Comparison of ENCODE assay signal across 24 cellular contexts in the genomic region with DNA sequence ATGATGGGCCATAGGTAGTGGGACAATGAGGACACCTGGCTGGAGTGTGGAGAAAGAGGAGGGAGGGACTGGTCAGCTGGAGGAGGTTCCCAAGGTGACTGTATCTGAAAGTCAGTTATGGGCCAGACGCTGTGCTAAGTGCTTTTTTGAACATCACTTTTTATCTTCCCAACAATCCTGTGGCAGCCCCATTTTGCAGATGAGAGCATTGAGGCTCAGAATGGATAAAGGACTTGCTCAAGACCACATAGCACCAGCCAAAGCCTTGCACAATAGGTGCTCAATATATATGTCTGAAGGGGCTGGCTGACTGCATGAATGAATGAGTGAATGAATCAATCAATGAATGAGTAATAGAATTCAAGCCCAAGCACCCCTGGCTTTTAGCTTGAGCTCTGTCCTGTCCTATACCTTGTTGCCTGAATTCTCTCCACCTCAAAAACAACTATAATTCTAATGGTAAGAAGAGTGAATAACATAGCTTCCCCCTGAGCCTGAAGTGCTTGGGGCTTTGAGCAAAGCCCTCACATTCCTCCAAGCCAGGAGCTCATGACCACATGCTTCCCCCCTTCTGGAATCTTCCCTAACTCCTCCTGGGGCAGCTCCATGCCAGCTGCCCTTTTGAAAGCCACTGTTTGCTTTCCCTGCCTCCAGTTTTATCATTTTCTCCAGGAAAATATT.
"Had no signal": no experiment of that assay in that cellular context is flagged by ENCODE, and none has a peak within 500 bp of the region (broad histone marks: within the 10 kb centered on the region; RNA-seq: fewer than 3 reads in every experiment).

No MANE protein-coding gene starts in this region.

- FAIRE-seq: colon, endothelial cell of umbilical vein, pancreas, TTC549 had no signal

- H3K36me3 ChIP-seq: ascending aorta, esophagus muscularis mucosa, gastrocnemius medialis, pancreas, thyroid gland had no signal

- ATAC-seq: activated CD4-positive, alpha-beta T cell treated with anti-CD3 and anti-CD28 coated beads for 36 hours; gastrocnemius medialis; sciatic nerve had no signal

- H3K4me3 ChIP-seq: ascending aorta, esophagus muscularis mucosa, gastrocnemius medialis, pancreas, smooth muscle cell, thyroid gland had no signal

- H3K4me2 ChIP-seq: smooth muscle cell had no signal

- H3K9me3 ChIP-seq: ascending aorta, esophagus muscularis mucosa, gastrocnemius medialis, pancreas, thyroid gland had no signal

- H3K27me3 ChIP-seq: ascending aorta, esophagus muscularis mucosa, gastrocnemius medialis, pancreas, thyroid gland had no signal

- H3K27ac ChIP-seq: ascending aorta, esophagus muscularis mucosa, gastrocnemius medialis, thyroid gland had no signal

- H3K4me1 ChIP-seq: esophagus muscularis mucosa, thyroid gland had no signal

- DNase-seq: activated B cell treated with CpG ODN at 0.5 μM for 24 hours; activated CD4-positive, alpha-beta T cell treated with anti-CD3 and anti-CD28 coated beads for 36 hours; activated CD4-positive, alpha-beta T cell treated with anti-CD3 and anti-CD28 coated beads, Interleukin-2, amount 50 U/mL, for 4 hours; activated gamma-delta T cell; activated naive CD4-positive, alpha-beta T cell treated with anti-CD3 and anti-CD28 coated beads, Interleukin-2, amount 50 U/mL, for 16 hours; central memory CD4-positive, alpha-beta T cell; effector memory CD4-positive, alpha-beta T cell; gastrocnemius medialis; hippocampal formation; kidney glomerular epithelial cell; midbrain; stimulated activated CD4-positive, alpha-beta T cell treated with anti-CD3 and anti-CD28 coated beads, Interleukin-15, amount 100 ng/mL, for 24 hours; stimulated activated naive CD4-positive, alpha-beta T cell; substantia nigra; T-helper 1 cell; thyroid gland had no signal
